In genomic region chr12:73210574-73211204, GRCh38 we compare ENCODE assay signal across 30 cellular contexts.
"Had no signal": no experiment of that assay in that cellular context is flagged by ENCODE, and none has a peak within 500 bp of the region (broad histone marks: within the 10 kb centered on the region; RNA-seq: fewer than 3 reads in every experiment).

No MANE protein-coding gene starts in this region.

- H3K4me1 Mint-ChIP-seq: activated CD4-positive, alpha-beta T cell treated with anti-CD3 and anti-CD28 coated beads for 36 hours; activated CD4-positive, alpha-beta T cell treated with anti-CD3 and anti-CD28 coated beads, Interleukin-2, amount 10 ng/mL, durations not matched to agents 7 days and 5 days; activated naive CD8-positive, alpha-beta T cell treated with anti-CD3 and anti-CD28 coated beads, Interleukin-2, amount 50 U/mL, for 24 hours; brain had no signal

- H3K36me3 ChIP-seq: MG63, SJCRH30 had no signal

- H3K27ac Mint-ChIP-seq: activated CD4-positive, alpha-beta T cell treated with anti-CD3 and anti-CD28 coated beads for 36 hours; activated CD4-positive, alpha-beta T cell treated with anti-CD3 and anti-CD28 coated beads, Interleukin-2, amount 10 ng/mL, durations not matched to agents 7 days and 5 days; activated CD8-positive, alpha-beta T cell treated with anti-CD3 and anti-CD28 coated beads, Interleukin-2, amount 10 ng/mL, durations not matched to agents 7 days and 5 days; activated naive CD4-positive, alpha-beta T cell treated with anti-CD3 and anti-CD28 coated beads for 36 hours; activated naive CD4-positive, alpha-beta T cell treated with anti-CD3 and anti-CD28 coated beads, Interleukin-2, amount 50 U/mL, for 72 hours; activated naive CD8-positive, alpha-beta T cell treated with anti-CD3 and anti-CD28 coated beads, Interleukin-2, amount 50 U/mL, for 24 hours; activated T-helper 1 cell treated with anti-CD3 and anti-CD28 coated beads, Interleukin-12 subunit alpha, Interleukin-12 subunit beta, Interleukin-2, Interleukin-4 antibody, amounts not matched to agents 30 ng/mL and 10 ng/mL and 1 ng/mL, durations not matched to agents 14 hours and 24 hours and 36 hours; brain; T-helper 1 cell treated with Interleukin-12 subunit alpha and Interleukin-12 subunit beta and Interleukin-4 antibody, amounts not matched to agents 30 μg/mL and 1 μg/mL, for 36 hours; T-helper 2 cell treated with Interferon-gamma antibody and Interleukin-4, amounts not matched to agents 5 μg/mL and 100 μg/mL, for 36 hours; WTC11 had no signal

- H3K9me3 ChIP-seq: MG63, SJCRH30, SK-N-SH had no signal

- DNase-seq: activated CD4-positive, alpha-beta T cell treated with anti-CD3 and anti-CD28 coated beads for 36 hours; activated CD4-positive, alpha-beta T cell treated with anti-CD3 and anti-CD28 coated beads, Interleukin-2, amount 10 ng/mL, durations not matched to agents 7 days and 5 days; activated CD4-positive, alpha-beta T cell treated with anti-CD3 and anti-CD28 coated beads, Interleukin-2, amount 50 U/mL, for 48 hours; activated CD8-positive, alpha-beta T cell treated with anti-CD3 and anti-CD28 coated beads, Interleukin-2, amount 10 ng/mL, durations not matched to agents 7 days and 5 days; activated gamma-delta T cell treated with Interleukin-2 at 50 U/mL for 16 hours; activated naive CD4-positive, alpha-beta T cell treated with anti-CD3 and anti-CD28 coated beads for 36 hours; activated naive CD8-positive, alpha-beta T cell treated with anti-CD3 and anti-CD28 coated beads, Interleukin-2, amount 50 U/mL, for 24 hours; activated T-cell treated with anti-CD3 and anti-CD28 coated beads, Interleukin-2, amount 50 U/mL, for 4 hours; anterior cingulate cortex; central memory CD4-positive, alpha-beta T cell; Karpas-422; KBM-7; MG63; MV-4-11; NCI-H1092; NCI-H1417 treated with DMSO at 0.1 percent for 48 hours; NCI-H187 treated with DMSO at 0.1 percent for 48 hours; NCI-H2081; NCI-H345; NCI-H524 treated with DMSO at 0.1 percent for 48 hours; SHP77; SJCRH30; SK-N-SH had no signal

- ATAC-seq: activated CD4-positive, alpha-beta T cell treated with anti-CD3 and anti-CD28 coated beads for 36 hours; activated CD4-positive, CD25-positive, alpha-beta regulatory T cell treated with anti-CD3 and anti-CD28 coated beads, Interleukin-2, amount 50 U/mL, for 24 hours; activated CD8-positive, alpha-beta T cell treated with anti-CD3 and anti-CD28 coated beads, Interleukin-2, amount 10 ng/mL, durations not matched to agents 7 days and 5 days; activated naive CD4-positive, alpha-beta T cell treated with anti-CD3 and anti-CD28 coated beads, Interleukin-2, amount 50 U/mL, for 72 hours; activated naive CD8-positive, alpha-beta T cell treated with anti-CD3 and anti-CD28 coated beads, Interleukin-2, amount 50 U/mL, for 24 hours; activated T-cell treated with anti-CD3 and anti-CD28 coated beads, Interleukin-2, amount 50 U/mL, for 4 hours; WTC11 had no signal

- H3K27ac ChIP-seq: SJCRH30 had no signal

- H3K27me3 Mint-ChIP-seq: activated CD4-positive, alpha-beta T cell treated with anti-CD3 and anti-CD28 coated beads for 36 hours; activated CD4-positive, alpha-beta T cell treated with anti-CD3 and anti-CD28 coated beads, Interleukin-2, amount 10 ng/mL, durations not matched to agents 7 days and 5 days; activated naive CD8-positive, alpha-beta T cell treated with anti-CD3 and anti-CD28 coated beads, Interleukin-2, amount 50 U/mL, for 24 hours; brain had no signal

- H3K4me1 ChIP-seq: SJCRH30 had no signal

- H3K4me3 Mint-ChIP-seq: activated CD4-positive, alpha-beta T cell treated with anti-CD3 and anti-CD28 coated beads for 36 hours; activated CD4-positive, alpha-beta T cell treated with anti-CD3 and anti-CD28 coated beads, Interleukin-2, amount 10 ng/mL, durations not matched to agents 7 days and 5 days; activated CD8-positive, alpha-beta T cell treated with anti-CD3 and anti-CD28 coated beads, Interleukin-2, amount 10 ng/mL, durations not matched to agents 7 days and 5 days; activated naive CD4-positive, alpha-beta T cell treated with anti-CD3 and anti-CD28 coated beads for 36 hours; activated naive CD8-positive, alpha-beta T cell treated with anti-CD3 and anti-CD28 coated beads, Interleukin-2, amount 50 U/mL, for 24 hours; activated T-cell treated with anti-CD3 and anti-CD28 coated beads, Interleukin-2, amount 50 U/mL, for 4 hours; activated T-helper 1 cell treated with anti-CD3 and anti-CD28 coated beads, Interleukin-12 subunit alpha, Interleukin-12 subunit beta, Interleukin-2, Interleukin-4 antibody, amounts not matched to agents 30 ng/mL and 10 ng/mL and 1 ng/mL, durations not matched to agents 14 hours and 24 hours and 36 hours; T-helper 1 cell treated with Interleukin-12 subunit alpha and Interleukin-12 subunit beta and Interleukin-4 antibody, amounts not matched to agents 30 μg/mL and 1 μg/mL, for 36 hours; T-helper 2 cell treated with Interferon-gamma antibody and Interleukin-4, amounts not matched to agents 5 μg/mL and 100 μg/mL, for 36 hours; WTC11 had no signal

- H3K36me3 Mint-ChIP-seq: activated naive CD4-positive, alpha-beta T cell treated with anti-CD3 and anti-CD28 coated beads, Interleukin-2, amount 50 U/mL, for 72 hours; brain; WTC11 had no signal

- H3K4me3 ChIP-seq: MG63, SJCRH30 had no signal

- H3K27me3 ChIP-seq: MG63, SJCRH30 had no signal
